Comparison of ENCODE assay signal across 35 cellular contexts in the genomic region with DNA sequence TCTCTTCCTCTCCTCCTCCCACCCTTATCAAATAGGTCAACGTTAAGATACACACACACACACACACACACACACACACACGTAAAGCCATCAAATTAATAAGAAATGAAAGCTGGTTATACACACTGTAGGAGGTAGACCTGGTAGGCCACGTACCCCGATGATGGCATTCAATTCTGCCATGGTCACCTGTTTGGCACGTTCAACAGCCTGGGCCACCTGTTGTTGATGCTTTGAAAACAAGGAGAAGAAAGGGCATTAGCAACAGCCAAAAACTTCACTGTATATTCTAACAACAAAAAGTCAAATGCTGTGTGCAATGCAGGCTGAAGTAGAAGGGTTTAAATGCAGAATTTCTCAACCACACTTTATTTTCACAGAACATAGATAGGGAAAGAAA. TPM values are rescaled to one million over a fixed set of nuclear protein-coding genes. Genes with fewer than 3 reads are reported as not detected.
"Had no signal": no experiment of that assay in that cellular context is flagged by ENCODE, and none has a peak within 500 bp of the region (broad histone marks: within the 10 kb centered on the region; RNA-seq: fewer than 3 reads in every experiment).

No MANE protein-coding gene starts in this region.

- ATAC-seq: body of pancreas; mucosa of descending colon; stimulated activated naive B cell treated with anti-CD40 and anti-IgM and Interleukin-4, amounts not matched to agents 10 μg/mL and 1 μg/mL and 100 μg/mL, for 72 hours had no signal

- H3K36me3 ChIP-seq: adrenal gland, cardiac muscle cell, colonic mucosa, thyroid gland had no signal

- H3K9me3 Mint-ChIP-seq: activated CD4-positive, alpha-beta memory T cell treated with anti-CD3 and anti-CD28 coated beads for 36 hours; activated CD4-positive, alpha-beta T cell treated with anti-CD3 and anti-CD28 coated beads, Interleukin-2, amount 10 ng/mL, durations not matched to agents 24 days and 14 days; activated naive CD4-positive, alpha-beta T cell treated with anti-CD3 and anti-CD28 coated beads for 36 hours; activated naive CD8-positive, alpha-beta T cell treated with anti-CD3 and anti-CD28 coated beads for 36 hours; activated T-helper 1 cell treated with anti-CD3 and anti-CD28 coated beads, Interleukin-12 subunit alpha, Interleukin-12 subunit beta, Interleukin-2, Interleukin-4 antibody, amounts not matched to agents 30 ng/mL and 10 ng/mL and 1 ng/mL, durations not matched to agents 14 hours and 24 hours and 36 hours; neural crest cell; T-helper 2 cell treated with Interferon-gamma antibody and Interleukin-4, amounts not matched to agents 5 μg/mL and 100 μg/mL, for 36 hours had no signal

- DNase-seq: activated CD4-positive, alpha-beta memory T cell treated with anti-CD3 and anti-CD28 coated beads for 36 hours; activated CD4-positive, alpha-beta T cell treated with anti-CD3 and anti-CD28 coated beads, Interleukin-2, amount 10 ng/mL, durations not matched to agents 24 days and 14 days; activated CD4-positive, CD25-positive, alpha-beta regulatory T cell treated with anti-CD3 and anti-CD28 coated beads, Interleukin-2, amount 50 U/mL, for 72 hours; activated CD8-positive, alpha-beta memory T cell treated with anti-CD3 and anti-CD28 coated beads, Interleukin-2, amount 50 U/mL, for 4 hours; activated effector memory CD4-positive, alpha-beta T cell treated with anti-CD3 and anti-CD28 coated beads, Interleukin-2, amount 50 U/mL, for 16 hours; activated naive CD4-positive, alpha-beta T cell treated with anti-CD3 and anti-CD28 coated beads for 36 hours; activated naive CD8-positive, alpha-beta T cell treated with anti-CD3 and anti-CD28 coated beads for 36 hours; activated T-cell treated with anti-CD3 and anti-CD28 coated beads, Interleukin-2, amount 50 U/mL, for 1 hour; adrenal gland; aorta; body of pancreas; cerebellar nuclear complex; colonic mucosa; effector CD8-positive, alpha-beta T cell; esophagus squamous epithelium; foreskin melanocyte; islet precursor cell; left ventricle myocardium inferior; mucosa of descending colon; stimulated activated CD4-positive, alpha-beta T cell treated with anti-CD3 and anti-CD28 coated beads, Interleukin-15, amount 100 ng/mL, for 24 hours; stimulated activated CD4-positive, alpha-beta T cell treated with anti-CD3 and anti-CD28 coated beads, Interleukin-2, amount 100 ng/mL, for 24 hours; stimulated activated naive B cell treated with anti-CD40 and anti-IgM and Interleukin-4, amounts not matched to agents 10 μg/mL and 1 μg/mL and 100 μg/mL, for 72 hours; stomach; thyroid gland; upper lobe of left lung had no signal

- H3K4me1 ChIP-seq: colonic mucosa, right atrium auricular region had no signal

- H3K27me3 ChIP-seq: adrenal gland, body of pancreas, colonic mucosa, esophagus squamous epithelium, right atrium auricular region, stomach, thyroid gland, upper lobe of left lung had no signal

- H3K27me3 Mint-ChIP-seq: activated CD4-positive, alpha-beta memory T cell treated with anti-CD3 and anti-CD28 coated beads for 36 hours; activated CD4-positive, alpha-beta T cell treated with anti-CD3 and anti-CD28 coated beads, Interleukin-2, amount 10 ng/mL, durations not matched to agents 24 days and 14 days; activated naive CD8-positive, alpha-beta T cell treated with anti-CD3 and anti-CD28 coated beads for 36 hours; stimulated activated naive B cell treated with anti-CD40 and anti-IgM and Interleukin-4, amounts not matched to agents 10 μg/mL and 1 μg/mL and 100 μg/mL, for 72 hours had no signal

- H3K4me1 Mint-ChIP-seq: activated CD4-positive, alpha-beta T cell treated with anti-CD3 and anti-CD28 coated beads, Interleukin-2, amount 10 ng/mL, durations not matched to agents 24 days and 14 days had no signal

- H3K4me3 ChIP-seq: adrenal gland, body of pancreas, cardiac muscle cell, colonic mucosa, esophagus squamous epithelium, left ventricle myocardium inferior, lung, mucosa of descending colon, right atrium auricular region, smooth muscle cell, stomach, thyroid gland, upper lobe of left lung had no signal

- H3K27ac ChIP-seq: adrenal gland, body of pancreas, cardiac muscle cell, colonic mucosa, epithelial cell of prostate, esophagus squamous epithelium, left ventricle myocardium inferior, right atrium auricular region, stomach, thyroid gland, upper lobe of left lung, VCaP had no signal

- H3K4me3 Mint-ChIP-seq: activated CD4-positive, alpha-beta memory T cell treated with anti-CD3 and anti-CD28 coated beads for 36 hours; activated CD4-positive, alpha-beta T cell treated with anti-CD3 and anti-CD28 coated beads, Interleukin-2, amount 10 ng/mL, durations not matched to agents 24 days and 14 days; activated naive CD4-positive, alpha-beta T cell treated with anti-CD3 and anti-CD28 coated beads for 36 hours; activated naive CD8-positive, alpha-beta T cell treated with anti-CD3 and anti-CD28 coated beads for 36 hours; activated T-helper 1 cell treated with anti-CD3 and anti-CD28 coated beads, Interleukin-12 subunit alpha, Interleukin-12 subunit beta, Interleukin-2, Interleukin-4 antibody, amounts not matched to agents 30 ng/mL and 10 ng/mL and 1 ng/mL, durations not matched to agents 14 hours and 24 hours and 36 hours; stimulated activated naive B cell treated with anti-CD40 and anti-IgM and Interleukin-4, amounts not matched to agents 10 μg/mL and 1 μg/mL and 100 μg/mL, for 72 hours; T-helper 2 cell treated with Interferon-gamma antibody and Interleukin-4, amounts not matched to agents 5 μg/mL and 100 μg/mL, for 36 hours had no signal

- H3K9me3 ChIP-seq: adrenal gland, body of pancreas, colonic mucosa, esophagus squamous epithelium, left ventricle myocardium inferior, mucosa of descending colon, right atrium auricular region, stomach, thyroid gland, upper lobe of left lung had no signal

- H3K27ac Mint-ChIP-seq: activated CD4-positive, alpha-beta memory T cell treated with anti-CD3 and anti-CD28 coated beads for 36 hours; activated CD4-positive, alpha-beta T cell treated with anti-CD3 and anti-CD28 coated beads, Interleukin-2, amount 10 ng/mL, durations not matched to agents 24 days and 14 days; activated naive CD4-positive, alpha-beta T cell treated with anti-CD3 and anti-CD28 coated beads for 36 hours; activated naive CD8-positive, alpha-beta T cell treated with anti-CD3 and anti-CD28 coated beads for 36 hours; activated T-helper 1 cell treated with anti-CD3 and anti-CD28 coated beads, Interleukin-12 subunit alpha, Interleukin-12 subunit beta, Interleukin-2, Interleukin-4 antibody, amounts not matched to agents 30 ng/mL and 10 ng/mL and 1 ng/mL, durations not matched to agents 14 hours and 24 hours and 36 hours; stimulated activated naive B cell treated with anti-CD40 and anti-IgM and Interleukin-4, amounts not matched to agents 10 μg/mL and 1 μg/mL and 100 μg/mL, for 72 hours; T-helper 2 cell treated with Interferon-gamma antibody and Interleukin-4, amounts not matched to agents 5 μg/mL and 100 μg/mL, for 36 hours had no signal

- H3K4me2 ChIP-seq: smooth muscle cell had no signal

- H3K36me3 Mint-ChIP-seq: activated CD4-positive, alpha-beta memory T cell treated with anti-CD3 and anti-CD28 coated beads for 36 hours; activated naive CD8-positive, alpha-beta T cell treated with anti-CD3 and anti-CD28 coated beads for 36 hours had no signal

RNA-seq across cellular contexts. Expression of gene TLE1, which starts 37.3 kb away (rescaled TPM):
- total RNA-seq: activated CD4-positive, alpha-beta T cell treated with anti-CD3 and anti-CD28 coated beads, Interleukin-2, amount 10 ng/mL, durations not matched to agents 24 days and 14 days; activated CD8-positive, alpha-beta memory T cell treated with anti-CD3 and anti-CD28 coated beads for 36 hours; activated T-helper 1 cell treated with anti-CD3 and anti-CD28 coated beads, Interleukin-12 subunit alpha, Interleukin-12 subunit beta, Interleukin-2, Interleukin-4 antibody, amounts not matched to agents 30 ng/mL and 10 ng/mL and 1 ng/mL, durations not matched to agents 14 hours and 24 hours and 36 hours had no signal
